In genomic region chrX:48071986-48072605, GRCh38 we compare ENCODE assay signal across 9 cellular contexts. TPM values are rescaled to one million over a fixed set of nuclear protein-coding genes. Genes with fewer than 3 reads are reported as not detected.
DNase-seq lines count a peak whose midpoint lies in the region; ATAC-seq, FAIRE-seq and TF ChIP-seq lines count a peak whose summit lies in the region.
"Had no signal": no experiment of that assay in that cellular context is flagged by ENCODE, and none has a peak within 500 bp of the region (broad histone marks: within the 10 kb centered on the region; RNA-seq: fewer than 3 reads in every experiment).

No MANE protein-coding gene starts in this region.

- no peak for FAIRE-seq in H1 (lab: Jason Lieb, UNC)
- no peak for FAIRE-seq in small intestine (lab: Jason Lieb, UNC)

- no peak overlapping the region for H3K56ac ChIP-seq in H1 (replicated peaks; ENCODE audit: insufficient read length, low read depth, low read length)

- no peak overlapping the region for H3K14ac ChIP-seq in H1 (ENCODE audit: insufficient read length)

- H3K9me3 Mint-ChIP-seq in CD4-positive, CD25-positive, alpha-beta regulatory T cell = peaks cover 0 to 2% (median 0%) of the 10 kb centered on the region in 7 donors
- H3K9me3 Mint-ChIP-seq in neural crest cell = peaks cover 14% of the 10 kb centered on the region

- peak overlapping the region in 2 of 3 donors; percentile 92 to 97 for H3K27ac Mint-ChIP-seq in CD4-positive, CD25-positive, alpha-beta regulatory T cell
- H3K27ac Mint-ChIP-seq in neural crest cell (ENCODE audit: unreplicated experiment) = no peak overlapping the region

- H2AFZ ChIP-seq in OCI-LY3 (ENCODE audit: low read depth, low read length) = peak overlapping the region; percentile 81
- H2AFZ ChIP-seq in H1 (ENCODE audit: low read length) = no peak overlapping the region

- DNase-seq in CD4-positive, CD25-positive, alpha-beta regulatory T cell = no peak
- DNase-seq in H1 (ENCODE audit: low read depth in 1 of 2, low spot score in 2 of 2) (no peak), neural crest cell (ENCODE audit: low read depth, low spot score) (no peak), NCI-H1436 treated with DMSO at 0.1 percent for 48 hours (lab: John Stamatoyannopoulos, UW) (no peak), NCI-H187 (lab: John Stamatoyannopoulos, UW) (no peak), small intestine (no peak), NOMO-1 (lab: John Stamatoyannopoulos, UW; ENCODE audit: unreplicated experiment in 2 of 2) (no peak)

- no peaks in the 10 kb centered on the region for H3K36me3 ChIP-seq in CD4-positive, CD25-positive, alpha-beta regulatory T cell (ENCODE audit: control insufficient read depth, insufficient read depth, low read length)
- H3K36me3 ChIP-seq in OCI-LY3 (replicated peaks; ENCODE audit: low read depth, low read length) (no peaks in the 10 kb centered on the region), H1 (ENCODE audit: control insufficient read depth in 2 of 4, insufficient read depth in 4 of 4, low read length in 3 of 4) (no peaks in the 10 kb centered on the region), small intestine (ENCODE audit: control insufficient read depth in 2 of 2, insufficient read depth in 2 of 2, low read length in 2 of 2) (no peaks in the 10 kb centered on the region)

- WGBS in H1 (ENCODE audit: extremely low coverage in 1 of 2, insufficient coverage in 1 of 2, insufficient read length in 1 of 2, insufficient replicate concordance in 2 of 2, low coverage in 1 of 2, low lambda C conversion rate in 2 of 2, missing lambda C conversion rate in 1 of 2), 2 experiments = 55% methylated on average over 8 of the region's 9 CpGs; no CpG with 5 or more reads in 1 of the 2 experiments
- WGBS in small intestine, 3 donors = 57 to 62% (median 57%) methylated on average over 9 of the region's 9 CpGs

- no peaks in the 10 kb centered on the region for H3K27me3 Mint-ChIP-seq in CD4-positive, CD25-positive, alpha-beta regulatory T cell
- H3K27me3 Mint-ChIP-seq in neural crest cell (ENCODE audit: low read depth) = no peaks in the 10 kb centered on the region

- TF ChIP-seq EP300 in H1 (IDR thresholded peaks at IDR 0.05; ENCODE audit: borderline replicate concordance in 1 of 2, low read depth in 2 of 2, low read length in 2 of 2) = no peak

- H3K4me3 Mint-ChIP-seq in CD4-positive, CD25-positive, alpha-beta regulatory T cell = peak overlapping the region; percentile 92 to 97 (median 93)
- peak overlapping the region; percentile 97 for H3K4me3 Mint-ChIP-seq in neural crest cell

- H3K18ac ChIP-seq in H1 (ENCODE audit: extremely low read depth, low read length) = no peak overlapping the region

- no peak for TF ChIP-seq RAD21 in H1 (IDR thresholded peaks at IDR 0.05 in 1 of 2, conservative IDR thresholded peaks at IDR 0.05 in 1 of 2; ENCODE audit: low read depth in 2 of 2, low read length in 2 of 2)

- no peak overlapping the region for H2BK15ac ChIP-seq in H1 (ENCODE audit: low read length)

- peak overlapping the region; percentile 90 for H3K9ac ChIP-seq in OCI-LY3 (ENCODE audit: low read length)
- H3K9ac ChIP-seq in H1 (replicated peaks in 1 of 4; ENCODE audit: extremely low read depth in 1 of 4, low read depth in 3 of 4, low read length in 3 of 4) = no peak overlapping the region

- no peaks in the 10 kb centered on the region for H3K79me2 ChIP-seq in OCI-LY3 (ENCODE audit: low read length)
- no peaks in the 10 kb centered on the region for H3K79me2 ChIP-seq in H1 (ENCODE audit: control insufficient read depth in 1 of 2, insufficient read depth in 2 of 2, low read length in 2 of 2)

- H2BK20ac ChIP-seq in H1 (ENCODE audit: low read length) = no peak overlapping the region

- TF ChIP-seq CTCF in OCI-LY3 (IDR thresholded peaks at IDR 0.05; ENCODE audit: low read depth, low read length) (no peak), H1 (IDR thresholded peaks at IDR 0.05; ENCODE audit: control extremely low read depth in 1 of 3, insufficient read depth in 1 of 3, low read depth in 1 of 3, low read length in 3 of 3) (no peak), neural crest cell (conservative IDR thresholded peaks at IDR 0.05) (no peak)

- H4K20me1 ChIP-seq in OCI-LY3 (ENCODE audit: insufficient read depth, low read length) (no peaks in the 10 kb centered on the region), H1 (replicated peaks in 1 of 2; ENCODE audit: control insufficient read depth in 1 of 2, insufficient read depth in 2 of 2, low read length in 2 of 2) (no peaks in the 10 kb centered on the region)

- no peak overlapping the region for H2AK5ac ChIP-seq in H1 (ENCODE audit: low read depth, low read length)

- ATAC-seq in CD4-positive, CD25-positive, alpha-beta regulatory T cell (ENCODE audit: low read depth in 2 of 2) = no peak

- no peaks in the 10 kb centered on the region for H3K27me3 ChIP-seq in CD4-positive, CD25-positive, alpha-beta regulatory T cell (ENCODE audit: control insufficient read depth, insufficient read depth, low read length)
- H3K27me3 ChIP-seq in OCI-LY3 (ENCODE audit: low read depth, low read length) (no peaks in the 10 kb centered on the region), H1 (replicated peaks in 1 of 4; ENCODE audit: control insufficient read depth in 3 of 4, extremely low read depth in 1 of 4, insufficient read depth in 3 of 4, low read length in 3 of 4) (no peaks in the 10 kb centered on the region), small intestine (ENCODE audit: control insufficient read depth in 2 of 2, insufficient read depth in 2 of 2, low read length in 2 of 2) (no peaks in the 10 kb centered on the region)

- peaks cover 0 to 15% (median 9%) of the 10 kb centered on the region in 4 donors for H3K4me1 Mint-ChIP-seq in CD4-positive, CD25-positive, alpha-beta regulatory T cell
- peaks cover 15% of the 10 kb centered on the region for H3K4me1 Mint-ChIP-seq in neural crest cell

- H4K5ac ChIP-seq in H1 (ENCODE audit: insufficient read length, low read depth, low read length) = no peak overlapping the region

- no peak overlapping the region for H4K91ac ChIP-seq in H1 (replicated peaks; ENCODE audit: insufficient read length, low read length)

- no peak overlapping the region for H2BK5ac ChIP-seq in H1 (ENCODE audit: low read depth, low read length)

- H3K23me2 ChIP-seq in H1 (ENCODE audit: low read depth, low read length) = peaks cover 3% of the 10 kb centered on the region; the same call in 1 of the 2 replicates

- peak overlapping the region; percentile 77 for H3K4me2 ChIP-seq in OCI-LY3 (ENCODE audit: low read length)
- H3K4me2 ChIP-seq in H1 (ENCODE audit: insufficient read depth in 1 of 2, low read depth in 2 of 2, low read length in 2 of 2) = peak overlapping the region; percentile 28 to 85; a peak in 3 of 4 replicates

- H2BK12ac ChIP-seq in H1 (ENCODE audit: low read depth, low read length) = no peak overlapping the region

- TF ChIP-seq POLR2A in H1 (IDR thresholded peaks at IDR 0.05; ENCODE audit: control extremely low read depth in 1 of 2, low read depth in 2 of 2, low read length in 2 of 2) = no peak

- no peaks in the 10 kb centered on the region for H3K36me3 Mint-ChIP-seq in CD4-positive, CD25-positive, alpha-beta regulatory T cell
- H3K36me3 Mint-ChIP-seq in neural crest cell (ENCODE audit: low read depth) = peaks cover 10% of the 10 kb centered on the region

- H3K9me3 ChIP-seq in CD4-positive, CD25-positive, alpha-beta regulatory T cell (ENCODE audit: control insufficient read depth in 2 of 2, low read length in 2 of 2) = no peaks in the 10 kb centered on the region
- no peaks in the 10 kb centered on the region for H3K9me3 ChIP-seq in OCI-LY3 (ENCODE audit: insufficient read depth, low read length)
- H3K9me3 ChIP-seq in H1 (ENCODE audit: insufficient read depth in 2 of 2, low read depth in 1 of 2, low read length in 1 of 2) = no peaks in the 10 kb centered on the region
- no peaks in the 10 kb centered on the region for H3K9me3 ChIP-seq in small intestine (ENCODE audit: control insufficient read depth, low read depth)

- CTCF ChIA-PET in H1 (lab: Charles Lee; ENCODE audit: partially characterized antibody) = no interaction called here

- H2BK120ac ChIP-seq in H1 (replicated peaks; ENCODE audit: low read depth, low read length) = no peak overlapping the region

- no peak overlapping the region for H3K4ac ChIP-seq in H1 (replicated peaks; ENCODE audit: insufficient read length, low read depth, low read length)

- no peaks in the 10 kb centered on the region for H3K79me1 ChIP-seq in H1 (ENCODE audit: low read depth, low read length)

- H3K4me3 ChIP-seq in CD4-positive, CD25-positive, alpha-beta regulatory T cell (ENCODE audit: low read depth, low read length) = peak overlapping the region; percentile 69
- H3K4me3 ChIP-seq in OCI-LY3 (ENCODE audit: low read length) = peak overlapping the region; percentile 91
- H3K4me3 ChIP-seq in H1 (ENCODE audit: extremely low read depth in 1 of 4, insufficient read depth in 2 of 4, low read depth in 3 of 4, low read length in 4 of 4) = peak overlapping the region in 2 of 4 experiments; percentile 60 to 91; a peak in 4 of 8 replicates
- H3K4me3 ChIP-seq in small intestine (ENCODE audit: low read depth in 1 of 2, low read length in 2 of 2) = peak overlapping the region in 1 of 2 donors; percentile 46

- H3K23ac ChIP-seq in H1 (ENCODE audit: insufficient read length) = no peak overlapping the region

- no peak overlapping the region for H4K8ac ChIP-seq in H1 (ENCODE audit: extremely low read depth, insufficient read depth, low read length)

- H3K4me1 ChIP-seq in CD4-positive, CD25-positive, alpha-beta regulatory T cell (ENCODE audit: control insufficient read depth, insufficient read depth, low read length, poor library complexity, severe bottlenecking) = no peaks in the 10 kb centered on the region
- H3K4me1 ChIP-seq in OCI-LY3 (ENCODE audit: low read length) = peaks cover 34% of the 10 kb centered on the region
- H3K4me1 ChIP-seq in H1 (replicated peaks in 1 of 4; ENCODE audit: control insufficient read depth in 3 of 4, insufficient read depth in 4 of 4, low read length in 3 of 4) = no peaks in the 10 kb centered on the region; a peak in 1 of 7 replicates
- H3K4me1 ChIP-seq in small intestine (ENCODE audit: control insufficient read depth in 2 of 2, insufficient read depth in 1 of 2, low read depth in 1 of 2, low read length in 1 of 2) = no peaks in the 10 kb centered on the region

- H3K27ac ChIP-seq in CD4-positive, CD25-positive, alpha-beta regulatory T cell (ENCODE audit: insufficient read depth, low read length, poor library complexity, severe bottlenecking) = peak overlapping the region; percentile 57
- H3K27ac ChIP-seq in OCI-LY3 (ENCODE audit: low read length) (no peak overlapping the region), H1 (ENCODE audit: low read depth, low read length) (no peak overlapping the region), small intestine (ENCODE audit: low read depth in 1 of 2, low read length in 1 of 2) (no peak overlapping the region)

- POLR2A ChIA-PET in H1 (lab: Charles Lee; ENCODE audit: partially characterized antibody) = no interaction called here

RNA-seq across cellular contexts. Expression of gene ZNF630, which starts 0.7 kb away (rescaled TPM):
- total RNA-seq in CD4-positive, CD25-positive, alpha-beta regulatory T cell = 1.5 TPM
- 1 to 10 TPM; 1.2 to 2.7 (median 1.9) TPM for polyA plus RNA-seq in CD4-positive, CD25-positive, alpha-beta regulatory T cell
- 2.2 and 2.9 TPM in 2 replicates for total RNA-seq in H1 (2021; fragmentation: NEBNext Ultra II Directional; extraction: Animal tissue kit (Norgen Biotek cat#: 25700))
- polyA plus RNA-seq in H1 (2011; rRNA removed) (0.67 and 0.72 TPM in 2 replicates), small intestine (1 to 10 TPM in 2 of 3 donors, under 1 TPM in 1; 0.54 to 2.5 (median 1.7) TPM)
- 0.87 TPM for polyA plus RNA-seq in H1 (2011; cell fraction: cytosol; rRNA removed)
- 0.93 TPM for polyA plus RNA-seq in H1 (2011; cell fraction: nucleus; rRNA removed)
- 0.87 to 2.0 TPM (median 1.1 TPM) in 4 replicates for polyA plus RNA-seq in H1 (2012, experiment 1 of 2)
- polyA plus RNA-seq in H1 (2012, experiment 2 of 2) = 0.35 TPM
- polyA plus RNA-seq in H1 (2013, experiment 1 of 2) = 0.93 TPM
- polyA plus RNA-seq in H1 (2013, experiment 2 of 2) = 0.90 TPM
- 1.0 and 2.2 TPM in 2 replicates for polyA minus RNA-seq in H1 (2011; rRNA and poly(A)+ RNA removed)
- 1.1 TPM for polyA minus RNA-seq in H1 (2011; cell fraction: cytosol; rRNA and poly(A)+ RNA removed)
- polyA minus RNA-seq in H1 (2011; cell fraction: nucleus; rRNA and poly(A)+ RNA removed) = 2.4 TPM
- total RNA-seq in neural crest cell = 1.7 and 2.1 TPM in 2 replicates

RNA-seq across cellular contexts. Expression of gene SPACA5B, which starts 58.3 kb away (rescaled TPM):
- not detected for total RNA-seq in CD4-positive, CD25-positive, alpha-beta regulatory T cell
- not detected for polyA plus RNA-seq in CD4-positive, CD25-positive, alpha-beta regulatory T cell
- total RNA-seq in H1 (2021; fragmentation: NEBNext Ultra II Directional; extraction: Animal tissue kit (Norgen Biotek cat#: 25700)) = not detected in 2 replicates
- not detected in 2 replicates for polyA plus RNA-seq in H1 (2011; rRNA removed)
- not detected for polyA plus RNA-seq in H1 (2011; cell fraction: cytosol; rRNA removed)
- polyA plus RNA-seq in H1 (2011; cell fraction: nucleus; rRNA removed) = not detected
- not detected in 4 replicates for polyA plus RNA-seq in H1 (2012, experiment 1 of 2)
- polyA plus RNA-seq in H1 (2012, experiment 2 of 2) = not detected
- polyA plus RNA-seq in H1 (2013, experiment 1 of 2) = not detected
- polyA plus RNA-seq in H1 (2013, experiment 2 of 2) = not detected
- polyA minus RNA-seq in H1 (2011; rRNA and poly(A)+ RNA removed) = not detected in 2 replicates
- not detected for polyA minus RNA-seq in H1 (2011; cell fraction: cytosol; rRNA and poly(A)+ RNA removed)
- polyA minus RNA-seq in H1 (2011; cell fraction: nucleus; rRNA and poly(A)+ RNA removed) = not detected
- total RNA-seq in neural crest cell = not detected in 2 replicates
- not detected for polyA plus RNA-seq in small intestine
- total RNA-seq: M059J had no signal
